ENCODE assay signal across 1 cellular context in the genomic region with DNA sequence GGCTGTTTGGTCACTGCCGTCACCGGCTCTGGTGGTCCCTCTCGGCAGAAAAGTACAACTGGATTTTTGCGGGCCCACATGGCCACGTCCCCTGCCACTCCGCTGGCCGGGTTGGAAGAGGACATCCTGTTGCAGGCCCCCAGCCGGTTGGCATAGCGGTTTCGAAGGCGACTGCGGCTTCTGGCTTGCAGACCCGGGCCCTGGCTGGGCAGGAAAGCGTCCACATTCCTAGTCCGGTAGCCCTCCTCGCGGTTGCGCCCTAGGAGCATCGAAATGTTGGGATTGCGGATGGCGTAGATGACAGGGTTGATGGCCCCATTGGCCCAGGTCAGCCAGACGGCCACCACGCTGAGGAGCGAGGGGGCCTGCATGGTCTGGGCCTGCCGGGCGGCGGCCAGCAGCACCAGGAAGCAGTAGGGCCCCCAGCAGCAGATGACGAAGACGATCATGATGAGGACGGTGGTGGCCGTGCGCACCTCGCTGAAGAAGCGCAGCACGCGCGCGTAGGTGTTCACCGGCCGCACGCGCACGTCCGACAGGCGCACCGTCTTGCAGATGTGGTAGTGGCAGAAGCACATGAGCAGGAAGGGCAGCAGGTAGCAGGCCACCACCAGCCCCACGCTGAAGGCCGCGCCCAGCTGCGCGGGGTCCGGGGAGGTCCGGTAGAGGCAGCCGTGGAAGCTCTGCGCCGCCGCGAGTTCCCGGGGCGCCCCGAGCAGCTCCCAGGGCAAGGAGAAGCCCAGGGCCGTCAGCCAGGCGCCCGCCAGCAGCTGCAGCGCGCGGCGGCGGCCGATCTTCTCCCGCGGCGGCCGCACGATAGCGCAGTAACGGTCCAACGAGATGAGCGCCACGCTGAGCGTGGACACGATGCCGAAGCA.
A peak's percentile ranks its signal among the peaks of the same experiment; 100 is the strongest.
TF ChIP-seq lines count a peak whose summit lies in the region.

No MANE protein-coding gene starts in this region.

TF ChIP-seq in H1, 55 proteins besides CTCF, POLR2A, EP300 and RAD21:
- TF ChIP-seq EZH2 (IDR thresholded peaks at IDR 0.05; ENCODE audit: low read depth, low read length, severe bottlenecking) (peak; percentile 62), CBX5 (IDR thresholded peaks at IDR 0.05; ENCODE audit: low read depth, low read length) (no peak), SUZ12 (IDR thresholded peaks at IDR 0.05; ENCODE audit: low read length) (peak; percentile 60; the same call in 1 of the 2 replicates), RBBP5 (IDR thresholded peaks at IDR 0.05; ENCODE audit: borderline replicate concordance, low read depth, low read length) (peak; percentile 61; the same call in 1 of the 2 replicates), MAFK (IDR thresholded peaks at IDR 0.05; ENCODE audit: low read depth, low read length) (no peak), TEAD4 (IDR thresholded peaks at IDR 0.05; ENCODE audit: low read depth, low read length) (peak; percentile 43; the same call in 1 of the 2 replicates)
- TF ChIP-seq, protein P1, sequence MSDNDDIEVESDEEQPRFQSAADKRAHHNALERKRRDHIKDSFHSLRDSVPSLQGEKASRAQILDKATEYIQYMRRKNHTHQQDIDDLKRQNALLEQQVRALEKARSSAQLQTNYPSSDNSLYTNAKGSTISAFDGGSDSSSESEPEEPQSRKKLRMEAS (IDR thresholded peaks at IDR 0.05) = peak; percentile 78
- TF ChIP-seq, protein P2, sequence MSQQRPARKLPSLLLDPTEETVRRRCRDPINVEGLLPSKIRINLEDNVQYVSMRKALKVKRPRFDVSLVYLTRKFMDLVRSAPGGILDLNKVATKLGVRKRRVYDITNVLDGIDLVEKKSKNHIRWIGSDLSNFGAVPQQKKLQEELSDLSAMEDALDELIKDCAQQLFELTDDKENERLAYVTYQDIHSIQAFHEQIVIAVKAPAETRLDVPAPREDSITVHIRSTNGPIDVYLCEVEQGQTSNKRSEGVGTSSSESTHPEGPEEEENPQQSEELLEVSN (IDR thresholded peaks at IDR 0.05) = peak; percentile 63
